Comparison of ENCODE assay signal across 11 cellular contexts in the genomic region with DNA sequence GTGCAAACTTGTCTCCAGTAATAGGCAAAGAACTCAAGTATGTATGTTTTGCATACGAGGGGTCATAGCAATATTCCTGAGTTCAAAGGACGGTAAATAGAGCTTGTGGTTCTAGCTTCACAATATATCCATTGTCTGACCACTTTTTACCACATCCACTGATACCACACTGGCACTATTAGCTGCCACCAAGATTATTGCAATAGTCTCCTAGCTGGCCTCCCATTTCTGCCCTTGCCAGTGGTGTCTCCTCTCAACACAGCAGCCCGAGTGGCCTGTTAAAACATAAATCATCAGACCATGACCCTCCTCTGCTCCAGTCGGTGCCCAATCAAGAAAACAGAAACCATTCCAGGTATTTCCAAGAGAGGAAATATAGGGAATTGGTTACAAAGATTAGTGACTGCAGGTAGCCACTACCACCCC. TPM values are rescaled to one million over a fixed set of nuclear protein-coding genes. Genes with fewer than 3 reads are reported as not detected.
DNase-seq lines count a peak whose midpoint lies in the region; TF ChIP-seq lines count a peak whose summit lies in the region.
"Had no signal": no experiment of that assay in that cellular context is flagged by ENCODE, and none has a peak within 500 bp of the region (broad histone marks: within the 10 kb centered on the region; RNA-seq: fewer than 3 reads in every experiment).

No MANE protein-coding gene starts in this region.

- no peaks in the 10 kb centered on the region for H3K9me3 Mint-ChIP-seq in MCF 10A (ENCODE audit: unreplicated experiment)

- no peak overlapping the region for H3K4me3 Mint-ChIP-seq in MCF 10A (ENCODE audit: unreplicated experiment)
- H3K4me3 Mint-ChIP-seq: activated CD4-positive, alpha-beta T cell treated with anti-CD3 and anti-CD28 coated beads for 36 hours had no signal

- CTCF ChIA-PET in MCF 10A (lab: Yijun Ruan, JAX) (interaction anchor here (0.8 to 6.6 kb wide), 9 partner anchors 14 to 275 kb away, joined by 3 to 43 read pairs (median 4); no protein-coding TSS in a partner anchor), PC-9 (lab: Charles Lee) (interaction anchor here (0.8 to 1.4 kb wide), 3 partner anchors 21 to 120 kb away, joined by 3 to 7 read pairs (median 6); partner anchors contain the start of gene PRELID2)

- H3K36me3 Mint-ChIP-seq in MCF 10A (ENCODE audit: insufficient read depth, unreplicated experiment) = no peaks in the 10 kb centered on the region

- intact Hi-C loops in breast epithelium (cut with DNase I; ENCODE audit: low total_unique reads) = no loop called here
- intact Hi-C loops in MCF 10A (cut with micrococcal nuclease) = no loop called here
- intact Hi-C loops in PC-9 (cut with micrococcal nuclease; ENCODE audit: unreplicated experiment) = loop anchor here (2.0 kb wide), 2 partner anchors 21 to 69 kb away; partner anchors contain the start of gene PRELID2

- H3K36me3 ChIP-seq in breast epithelium (no peaks in the 10 kb centered on the region), mucosa of stomach (ENCODE audit: control insufficient read depth, insufficient read depth, low read length) (no peaks in the 10 kb centered on the region), urinary bladder (ENCODE audit: insufficient read depth) (no peaks in the 10 kb centered on the region), PC-9 (ENCODE audit: low read depth) (no peaks in the 10 kb centered on the region)

- no peaks in the 10 kb centered on the region for H3K4me1 ChIP-seq in breast epithelium
- H3K4me1 ChIP-seq in mucosa of stomach (ENCODE audit: control insufficient read depth, insufficient read depth, low read length) = peaks cover 42% of the 10 kb centered on the region
- H3K4me1 ChIP-seq in urinary bladder (ENCODE audit: insufficient read depth) = no peaks in the 10 kb centered on the region
- peaks cover 24% of the 10 kb centered on the region for H3K4me1 ChIP-seq in PC-9 (replicated peaks; ENCODE audit: insufficient read depth)

- POLR2A ChIA-PET in MCF 10A (lab: Yijun Ruan, JAX) (interaction anchor here (1.3 kb wide), 1 partner anchor 10 kb away, joined by 4 read pairs; no protein-coding TSS in a partner anchor), PC-9 (lab: Charles Lee; ENCODE audit: unreplicated experiment) (interaction anchor here (0.6 to 0.7 kb wide), 4 partner anchors 90 to 1685 kb away, joined by 5 to 10 read pairs (median 6); no protein-coding TSS in a partner anchor)

- H3K9me3 ChIP-seq in breast epithelium = no peaks in the 10 kb centered on the region
- H3K9me3 ChIP-seq in mucosa of stomach (ENCODE audit: control insufficient read depth, low read length) = no peaks in the 10 kb centered on the region
- H3K9me3 ChIP-seq in PC-9 (ENCODE audit: insufficient read depth, low read depth) = no peaks in the 10 kb centered on the region

- TF ChIP-seq CTCF in breast epithelium (IDR thresholded peaks at IDR 0.05) = no peak
- TF ChIP-seq CTCF in MCF 10A (IDR thresholded peaks at IDR 0.05; ENCODE audit: unreplicated experiment) = no peak
- no peak for TF ChIP-seq CTCF in epithelial cell of proximal tubule (conservative IDR thresholded peaks at IDR 0.05; ENCODE audit: low read depth, low read length)
- no peak for TF ChIP-seq CTCF in PC-9 (conservative IDR thresholded peaks at IDR 0.05)

- no peaks in the 10 kb centered on the region for H3K9me2 ChIP-seq in PC-9 (ENCODE audit: insufficient read depth)

- H3K79me2 ChIP-seq in PC-9 (ENCODE audit: low read depth) = no peaks in the 10 kb centered on the region

- H3K4me1 Mint-ChIP-seq in MCF 10A (ENCODE audit: insufficient read depth, unreplicated experiment) = peaks cover 8% of the 10 kb centered on the region

- no peak overlapping the region for H3K4me2 ChIP-seq in PC-9

- H3K4me3 ChIP-seq in breast epithelium (peak overlapping the region; percentile 33 to 66 (median 45)), epithelial cell of proximal tubule (ENCODE audit: low read depth, low read length) (peak overlapping the region; percentile 57), mucosa of stomach (ENCODE audit: low read length) (no peak overlapping the region), urinary bladder (ENCODE audit: low read depth, low read length) (no peak overlapping the region), PC-9 (no peak overlapping the region)

- H2AFZ ChIP-seq in PC-9 = no peak overlapping the region

- H3F3A ChIP-seq in PC-9 (ENCODE audit: insufficient read depth, low read depth) = peaks cover 12% of the 10 kb centered on the region

- DNase-seq in breast epithelium (ENCODE audit: low spot score in 2 of 2) (no peak), MCF 10A (ENCODE audit: unreplicated experiment) (no peak), epithelial cell of proximal tubule (ENCODE audit: low read depth) (no peak), NCI-H1694 treated with DMSO at 0.1 percent for 48 hours (lab: John Stamatoyannopoulos, UW) (no peak), PC-9 (no peak)
- DNase-seq in stimulated activated CD4-positive, alpha-beta T cell treated with anti-CD3 and anti-CD28 coated beads, Interleukin-4, amount 100 ng/mL, for 4 hours = no peak

- H3K9ac ChIP-seq in mucosa of stomach (ENCODE audit: low read length) = peak overlapping the region; percentile 8

- BruUV-seq in MCF 10A (replicated peaks; lab: Mats Ljungman, UMichigan) (no TSS peak), PC-9 (replicated peaks; lab: Mats Ljungman, UMichigan) (no TSS peak)

- TF ChIP-seq POLR2A in breast epithelium (IDR thresholded peaks at IDR 0.05) = no peak

- H4K20me1 ChIP-seq in PC-9 (ENCODE audit: insufficient read depth) = no peaks in the 10 kb centered on the region

- H3K27ac ChIP-seq in breast epithelium (peak overlapping the region; percentile 69 to 76), urinary bladder (ENCODE audit: low read depth) (peak overlapping the region; percentile 12), PC-9 (no peak overlapping the region)

- H3K27me3 ChIP-seq in breast epithelium (no peaks in the 10 kb centered on the region), mucosa of stomach (ENCODE audit: control insufficient read depth, insufficient read depth, low read length) (no peaks in the 10 kb centered on the region), PC-9 (ENCODE audit: insufficient read depth, low read depth) (no peaks in the 10 kb centered on the region)

- H3K27ac Mint-ChIP-seq in MCF 10A (ENCODE audit: low read depth, unreplicated experiment) = no peak overlapping the region
- H3K27ac Mint-ChIP-seq: activated CD4-positive, alpha-beta T cell treated with anti-CD3 and anti-CD28 coated beads for 36 hours had no signal

- H3K27me3 Mint-ChIP-seq in MCF 10A (ENCODE audit: insufficient read depth, unreplicated experiment) = no peaks in the 10 kb centered on the region

- WGBS in urinary bladder = 61% methylated on average over 4 of the region's 4 CpGs

RNA-seq across cellular contexts. Expression of gene GRXCR2, which starts 17.0 kb away (rescaled TPM):
- total RNA-seq in breast epithelium = under 1 TPM in 1 of 3 donors, not detected in 2; 0.29 TPM
- total RNA-seq in MCF 10A (2022) = not detected in 2 replicates
- total RNA-seq in epithelial cell of proximal tubule = not detected in 2 replicates
- not detected for total RNA-seq in urinary bladder
- not detected for polyA plus RNA-seq in urinary bladder
- total RNA-seq in PC-9 (2021) = not detected in 2 replicates
- total RNA-seq: activated CD4-positive, alpha-beta T cell treated with anti-CD3 and anti-CD28 coated beads for 36 hours; bronchial epithelial cell; left lobe of liver had no signal

RNA-seq across cellular contexts. Expression of gene PRELID2, which starts 20.7 kb away (rescaled TPM):
- total RNA-seq in breast epithelium = 10 to 100 TPM; 15.5 to 24.6 (median 23.1) TPM
- total RNA-seq in MCF 10A (2022) = 11.4 and 11.7 TPM in 2 replicates
- total RNA-seq in epithelial cell of proximal tubule = 12.7 and 20.9 TPM in 2 replicates
- total RNA-seq in urinary bladder = 56.8 TPM
- 4.1 TPM for polyA plus RNA-seq in urinary bladder
- 24.8 and 27.7 TPM in 2 replicates for total RNA-seq in PC-9 (2021)

Comparison
In these comparisons a context has a peak if more than half of its experiments do, and no peak if none do; other contexts are left out.
1. H3K4me3 ChIP-seq: peak in breast epithelium (3 of 3) and epithelial cell of proximal tubule (single experiment); none in mucosa of stomach (single experiment), urinary bladder (single experiment) and PC-9 (single experiment).